14 cellular contexts compared by ENCODE assay signal in genomic region chr10:125016123-125016522, GRCh38.
DNase-seq lines count a peak whose midpoint lies in the region; TF ChIP-seq lines count a peak whose summit lies in the region.
"Had no signal": no experiment of that assay in that cellular context is flagged by ENCODE, and none has a peak within 500 bp of the region (broad histone marks: within the 10 kb centered on the region; RNA-seq: fewer than 3 reads in every experiment).

No MANE protein-coding gene starts in this region.

- H3K36me3 ChIP-seq in esophagus (ENCODE audit: control insufficient read depth in 2 of 2, insufficient read depth in 2 of 2, low read length in 1 of 2) (peaks cover 0 to 10% of the 10 kb centered on the region in 2 donors), subcutaneous abdominal adipose tissue (ENCODE audit: control insufficient read depth in 5 of 5, insufficient read depth in 5 of 5, low read length in 5 of 5) (peaks cover 0 to 9% (median 6%) of the 10 kb centered on the region in 5 donors)

- peak overlapping the region in 1 of 5 donors; percentile 48 for H3K9ac ChIP-seq in subcutaneous abdominal adipose tissue (ENCODE audit: low read length in 5 of 5)

- H3K4me1 ChIP-seq in esophagus (ENCODE audit: control insufficient read depth in 2 of 2, insufficient read depth in 2 of 2, low read length in 1 of 2) = peaks cover 10 to 20% of the 10 kb centered on the region in 2 donors
- peaks cover 26 to 79% (median 52%) of the 10 kb centered on the region in 5 donors for H3K4me1 ChIP-seq in subcutaneous abdominal adipose tissue (ENCODE audit: control insufficient read depth in 5 of 5, insufficient read depth in 5 of 5, low read length in 5 of 5)

- 65 to 71% methylated on average over 10 of the region's 10 CpGs for WGBS in esophagus, 2 donors

- H3K27me3 ChIP-seq in esophagus (ENCODE audit: control insufficient read depth in 1 of 2, insufficient read depth in 2 of 2, low read length in 2 of 2) (no peaks in the 10 kb centered on the region), subcutaneous abdominal adipose tissue (ENCODE audit: control insufficient read depth in 5 of 5, insufficient read depth in 4 of 5, low read length in 5 of 5) (no peaks in the 10 kb centered on the region)

- H3K27ac ChIP-seq in C4-2B (peak overlapping the region; percentile 29), esophagus (ENCODE audit: low read depth in 2 of 2, low read length in 1 of 2) (peak overlapping the region; percentile 24 to 41), subcutaneous abdominal adipose tissue (ENCODE audit: low read depth, low read length) (peak overlapping the region; percentile 79)

- H3K4me3 ChIP-seq in esophagus (ENCODE audit: low read depth in 1 of 2, low read length in 2 of 2) = no peak overlapping the region
- H3K4me3 ChIP-seq in subcutaneous abdominal adipose tissue (ENCODE audit: low read depth in 1 of 5, low read length in 5 of 5) = peak overlapping the region in 1 of 5 donors; percentile 36

- no peak for TF ChIP-seq CTCF in C4-2B (conservative IDR thresholded peaks at IDR 0.05)

- no peaks in the 10 kb centered on the region for H3K9me3 ChIP-seq in esophagus (ENCODE audit: control insufficient read depth in 2 of 2, insufficient read depth in 1 of 2, low read depth in 1 of 2, low read length in 1 of 2)
- no peaks in the 10 kb centered on the region for H3K9me3 ChIP-seq in subcutaneous abdominal adipose tissue (ENCODE audit: control insufficient read depth in 5 of 5, low read length in 5 of 5)

- DNase-seq in midbrain (lab: John Stamatoyannopoulos, UW) = peak; percentile 53
- no peak for DNase-seq in NCI-H524 treated with DMSO at 0.1 percent for 48 hours (lab: John Stamatoyannopoulos, UW)
- no peak for DNase-seq in NCI-H1105 (lab: John Stamatoyannopoulos, UW)
- DNase-seq in AG08395 (ENCODE audit: low spot score) = no peak
- DNase-seq in NOMO-1 (lab: John Stamatoyannopoulos, UW; ENCODE audit: unreplicated experiment in 2 of 2) = no peak
- DNase-seq: activated CD8-positive, alpha-beta memory T cell treated with anti-CD3 and anti-CD28 coated beads, Interleukin-2, amount 50 U/mL, for 48 hours; activated naive CD4-positive, alpha-beta T cell treated with anti-CD3 and anti-CD28 coated beads, Interleukin-2, amount 50 U/mL, for 16 hours; DMS153; mesendoderm; NCI-H2171 treated with DMSO at 0.1 percent for 48 hours; stimulated activated CD4-positive, alpha-beta T cell treated with anti-CD3 and anti-CD28 coated beads, Interleukin-2, amount 100 ng/mL, for 48 hours had no signal

Comparison
In these comparisons a context has a peak if more than half of its experiments do, and no peak if none do; other contexts are left out.
1. H3K27ac ChIP-seq: peak in every context shown above with its lines; median percentile 79 in subcutaneous abdominal adipose tissue; 32 in esophagus; 29 in C4-2B.